Comparison of ENCODE assay signal across 9 cellular contexts in the genomic region with DNA sequence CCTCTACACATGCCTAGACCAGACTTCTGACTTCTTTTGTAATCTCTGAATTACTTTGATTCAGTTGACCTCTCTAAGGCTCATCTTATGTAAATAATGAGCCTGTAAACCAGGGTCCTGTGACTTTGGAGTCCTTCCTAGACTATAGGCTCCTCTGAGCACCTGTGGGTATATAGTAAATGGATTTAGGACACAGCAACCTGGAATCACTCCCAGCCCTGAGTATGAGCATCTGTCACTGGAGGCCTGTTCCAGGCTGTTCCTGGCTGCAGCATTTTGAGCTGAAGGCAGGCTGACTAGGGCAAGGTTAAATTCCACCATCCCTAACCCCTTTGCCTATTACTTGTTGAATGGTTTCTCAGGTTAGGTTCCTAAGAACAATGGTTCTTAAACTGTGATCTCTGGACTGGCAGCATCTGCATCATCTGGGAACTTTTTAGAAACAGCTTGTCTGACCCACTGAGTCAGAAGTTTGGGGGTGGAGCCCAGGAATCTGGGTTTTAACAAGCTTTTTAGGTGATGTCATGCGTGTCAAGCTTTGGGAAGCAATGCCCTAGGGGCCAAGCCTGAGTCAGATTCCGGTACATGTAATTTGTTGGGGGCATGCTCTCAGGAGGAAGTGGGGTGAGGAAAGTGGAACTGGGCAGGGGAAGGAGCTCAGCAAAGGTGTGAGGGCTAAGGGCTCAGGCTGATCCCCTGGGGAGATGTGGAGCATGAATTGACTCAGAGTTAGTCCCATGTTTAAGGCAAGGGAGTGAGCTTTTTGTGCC. TPM values are rescaled to one million over a fixed set of nuclear protein-coding genes. Genes with fewer than 3 reads are reported as not detected.
DNase-seq lines count a peak whose midpoint lies in the region; ATAC-seq, FAIRE-seq and TF ChIP-seq lines count a peak whose summit lies in the region.
"Had no signal": no experiment of that assay in that cellular context is flagged by ENCODE, and none has a peak within 500 bp of the region (broad histone marks: within the 10 kb centered on the region; RNA-seq: fewer than 3 reads in every experiment).

No MANE protein-coding gene starts in this region.

- H3K9me3 ChIP-seq in subcutaneous abdominal adipose tissue (ENCODE audit: control insufficient read depth in 5 of 5, low read length in 5 of 5) = no peaks in the 10 kb centered on the region

- peak overlapping the region; percentile 32 for H3K27ac ChIP-seq in subcutaneous abdominal adipose tissue (ENCODE audit: low read depth, low read length)

- peak; percentile 85 for ATAC-seq in GM21717 (IDR thresholded peaks at IDR 0.05; ENCODE audit: unreplicated experiment)

- no peak overlapping the region for H3K9ac ChIP-seq in subcutaneous abdominal adipose tissue (ENCODE audit: low read length in 5 of 5)

- no peaks in the 10 kb centered on the region for H3K9me3 Mint-ChIP-seq in activated T-cell treated with anti-CD3 and anti-CD28 coated beads, Interleukin-2, amount 50 U/mL, for 24 hours
- H3K9me3 Mint-ChIP-seq in mesothelial cell of epicardium = no peaks in the 10 kb centered on the region

- H3K4me3 ChIP-seq in GM12864 (ENCODE audit: low read depth, low read length) = no peak overlapping the region
- H3K4me3 ChIP-seq in epithelial cell of proximal tubule (ENCODE audit: low read depth, low read length) = no peak overlapping the region
- H3K4me3 ChIP-seq in subcutaneous abdominal adipose tissue (ENCODE audit: low read depth in 1 of 5, low read length in 5 of 5) = no peak overlapping the region

- peaks cover 17% of the 10 kb centered on the region for H3K4me1 Mint-ChIP-seq in activated T-cell treated with anti-CD3 and anti-CD28 coated beads, Interleukin-2, amount 50 U/mL, for 24 hours (ENCODE audit: low read depth)
- peaks cover 17% of the 10 kb centered on the region for H3K4me1 Mint-ChIP-seq in mesothelial cell of epicardium

- no peak overlapping the region for H3K4me3 Mint-ChIP-seq in activated T-cell treated with anti-CD3 and anti-CD28 coated beads, Interleukin-2, amount 50 U/mL, for 24 hours
- no peak overlapping the region for H3K4me3 Mint-ChIP-seq in mesothelial cell of epicardium

- DNase-seq in GM12864 (ENCODE audit: low read depth) (peak; percentile 56), HT1080 (ENCODE audit: low read depth) (peak; percentile 94), epithelial cell of proximal tubule (ENCODE audit: low read depth) (peak; percentile 58), mesothelial cell of epicardium (ENCODE audit: low spot score in 2 of 2, unreplicated experiment in 2 of 2) (no peak), frontal cortex (ENCODE audit: low spot score in 2 of 2) (no peak)
- DNase-seq in activated T-cell treated with anti-CD3 and anti-CD28 coated beads, Interleukin-2, amount 50 U/mL, for 24 hours = no peak

- H3K27ac Mint-ChIP-seq in activated T-cell treated with anti-CD3 and anti-CD28 coated beads, Interleukin-2, amount 50 U/mL, for 24 hours = no peak overlapping the region
- H3K27ac Mint-ChIP-seq in mesothelial cell of epicardium = no peak overlapping the region

- peaks cover 15 to 65% (median 32%) of the 10 kb centered on the region in 5 donors for H3K4me1 ChIP-seq in subcutaneous abdominal adipose tissue (ENCODE audit: control insufficient read depth in 5 of 5, insufficient read depth in 5 of 5, low read length in 5 of 5)

- no peaks in the 10 kb centered on the region for H3K36me3 ChIP-seq in subcutaneous abdominal adipose tissue (ENCODE audit: control insufficient read depth in 5 of 5, insufficient read depth in 5 of 5, low read length in 5 of 5)

- H3K27me3 Mint-ChIP-seq in activated T-cell treated with anti-CD3 and anti-CD28 coated beads, Interleukin-2, amount 50 U/mL, for 24 hours = no peaks in the 10 kb centered on the region
- no peaks in the 10 kb centered on the region for H3K27me3 Mint-ChIP-seq in mesothelial cell of epicardium (ENCODE audit: low read depth)

- TF ChIP-seq CTCF in GM12864 (IDR thresholded peaks at IDR 0.05; ENCODE audit: low read depth, low read length, missing control alignments) = no peak
- no peak for TF ChIP-seq CTCF in epithelial cell of proximal tubule (conservative IDR thresholded peaks at IDR 0.05; ENCODE audit: low read depth, low read length)
- no peak for TF ChIP-seq CTCF in mesothelial cell of epicardium (IDR thresholded peaks at IDR 0.05; ENCODE audit: unreplicated experiment)

- H3K36me3 Mint-ChIP-seq in activated T-cell treated with anti-CD3 and anti-CD28 coated beads, Interleukin-2, amount 50 U/mL, for 24 hours (ENCODE audit: low read depth) = no peaks in the 10 kb centered on the region
- H3K36me3 Mint-ChIP-seq in mesothelial cell of epicardium = peaks cover 9% of the 10 kb centered on the region

- no peaks in the 10 kb centered on the region for H3K27me3 ChIP-seq in subcutaneous abdominal adipose tissue (ENCODE audit: control insufficient read depth in 5 of 5, insufficient read depth in 4 of 5, low read length in 5 of 5)

- no peak for FAIRE-seq in frontal cortex (lab: Jason Lieb, UNC)

RNA-seq across cellular contexts. Expression of gene MINDY4, which starts 28.2 kb away (rescaled TPM):
- total RNA-seq in HT1080 (2014; rRNA removed; shearing (Covaris generic)) = 1.8 and 2.5 TPM in 2 replicates
- polyA plus RNA-seq in HT1080 (2015; cell fraction: cytosol; rRNA removed) = 2.1 and 2.4 TPM in 2 replicates
- 3.6 and 6.8 TPM in 2 replicates for polyA plus RNA-seq in HT1080 (2015; cell fraction: nucleus; rRNA removed)
- total RNA-seq in epithelial cell of proximal tubule (3.8 and 5.2 TPM in 2 replicates), mesothelial cell of epicardium (10.8 to 11.6 TPM (median 11.3 TPM) in 3 replicates), frontal cortex (2.4 TPM)

RNA-seq across cellular contexts. Expression of gene INMT, which starts 47.5 kb away (rescaled TPM):
- not detected in 2 replicates for total RNA-seq in HT1080 (2014; rRNA removed; shearing (Covaris generic))
- 0.02 TPM in 1 of 2 replicates, not detected in the other for polyA plus RNA-seq in HT1080 (2015; cell fraction: cytosol; rRNA removed)
- polyA plus RNA-seq in HT1080 (2015; cell fraction: nucleus; rRNA removed) = not detected in 2 replicates
- total RNA-seq in epithelial cell of proximal tubule (0.81 TPM in 1 of 2 replicates, not detected in the other), mesothelial cell of epicardium (3.3 to 4.3 TPM (median 3.4 TPM) in 3 replicates), frontal cortex (0.41 TPM)
- total RNA-seq: NCI-H460 had no signal

Comparison
In these comparisons a context has a peak if more than half of its experiments do, and no peak if none do; other contexts are left out.
1. DNase-seq: peak in GM12864 (single experiment), HT1080 (single experiment) and epithelial cell of proximal tubule (single experiment); none in activated T-cell treated with anti-CD3 and anti-CD28 coated beads, Interleukin-2, amount 50 U/mL, for 24 hours (single experiment), mesothelial cell of epicardium (0 of 2) and frontal cortex (0 of 2).